2 cellular contexts compared by ENCODE assay signal in the genomic region with DNA sequence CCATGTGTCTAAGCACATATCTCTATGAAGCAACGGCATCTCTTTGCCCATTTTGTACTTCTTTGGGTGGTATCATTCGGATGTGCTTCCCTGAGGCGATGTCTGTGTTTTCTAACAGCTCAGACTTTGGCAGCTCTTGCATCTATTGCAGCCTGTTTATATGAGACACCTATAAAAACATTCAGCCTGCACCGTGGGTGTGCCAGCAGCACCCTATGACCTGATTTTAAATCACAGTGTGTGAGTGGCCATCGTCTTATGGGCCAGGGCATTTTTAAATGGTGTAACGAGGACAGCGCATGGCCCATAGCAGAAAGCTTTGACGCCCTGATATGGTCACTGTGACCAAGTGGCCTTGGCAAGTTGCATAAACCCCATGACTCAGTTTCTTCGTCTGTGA.
TF ChIP-seq lines count a peak whose summit lies in the region.

No MANE protein-coding gene starts in this region.

TF ChIP-seq in liver, 16 proteins besides CTCF, POLR2A, EP300 and RAD21:
- no peak for TF ChIP-seq EGR1 (IDR thresholded peaks at IDR 0.05; ENCODE audit: low read depth in 2 of 2)
- no peak for TF ChIP-seq YY1 (IDR thresholded peaks at IDR 0.05)
- no peak for TF ChIP-seq FOXA1 (IDR thresholded peaks at IDR 0.05)
- TF ChIP-seq RXRA (IDR thresholded peaks at IDR 0.05) = no peak
- TF ChIP-seq FOXA2 (IDR thresholded peaks at IDR 0.05) = no peak
- TF ChIP-seq TAF1 (conservative IDR thresholded peaks at IDR 0.05) = no peak
- no peak for TF ChIP-seq SP1 (IDR thresholded peaks at IDR 0.05)
- TF ChIP-seq, protein P1, sequence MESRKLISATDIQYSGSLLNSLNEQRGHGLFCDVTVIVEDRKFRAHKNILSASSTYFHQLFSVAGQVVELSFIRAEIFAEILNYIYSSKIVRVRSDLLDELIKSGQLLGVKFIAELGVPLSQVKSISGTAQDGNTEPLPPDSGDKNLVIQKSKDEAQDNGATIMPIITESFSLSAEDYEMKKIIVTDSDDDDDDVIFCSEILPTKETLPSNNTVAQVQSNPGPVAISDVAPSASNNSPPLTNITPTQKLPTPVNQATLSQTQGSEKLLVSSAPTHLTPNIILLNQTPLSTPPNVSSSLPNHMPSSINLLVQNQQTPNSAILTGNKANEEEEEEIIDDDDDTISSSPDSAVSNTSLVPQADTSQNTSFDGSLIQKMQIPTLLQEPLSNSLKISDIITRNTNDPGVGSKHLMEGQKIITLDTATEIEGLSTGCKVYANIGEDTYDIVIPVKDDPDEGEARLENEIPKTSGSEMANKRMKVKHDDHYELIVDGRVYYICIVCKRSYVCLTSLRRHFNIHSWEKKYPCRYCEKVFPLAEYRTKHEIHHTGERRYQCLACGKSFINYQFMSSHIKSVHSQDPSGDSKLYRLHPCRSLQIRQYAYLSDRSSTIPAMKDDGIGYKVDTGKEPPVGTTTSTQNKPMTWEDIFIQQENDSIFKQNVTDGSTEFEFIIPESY (IDR thresholded peaks at IDR 0.05) = no peak
- no peak for TF ChIP-seq HNF4A (conservative IDR thresholded peaks at IDR 0.05)
- TF ChIP-seq, protein P2, sequence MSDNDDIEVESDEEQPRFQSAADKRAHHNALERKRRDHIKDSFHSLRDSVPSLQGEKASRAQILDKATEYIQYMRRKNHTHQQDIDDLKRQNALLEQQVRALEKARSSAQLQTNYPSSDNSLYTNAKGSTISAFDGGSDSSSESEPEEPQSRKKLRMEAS (IDR thresholded peaks at IDR 0.05) = no peak
- TF ChIP-seq GABPA (IDR thresholded peaks at IDR 0.05 in 1 of 2, conservative IDR thresholded peaks at IDR 0.05 in 1 of 2) = no peak
- TF ChIP-seq, protein P3, sequence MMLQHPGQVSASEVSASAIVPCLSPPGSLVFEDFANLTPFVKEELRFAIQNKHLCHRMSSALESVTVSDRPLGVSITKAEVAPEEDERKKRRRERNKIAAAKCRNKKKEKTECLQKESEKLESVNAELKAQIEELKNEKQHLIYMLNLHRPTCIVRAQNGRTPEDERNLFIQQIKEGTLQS (IDR thresholded peaks at IDR 0.05) = no peak
- TF ChIP-seq, protein P4, sequence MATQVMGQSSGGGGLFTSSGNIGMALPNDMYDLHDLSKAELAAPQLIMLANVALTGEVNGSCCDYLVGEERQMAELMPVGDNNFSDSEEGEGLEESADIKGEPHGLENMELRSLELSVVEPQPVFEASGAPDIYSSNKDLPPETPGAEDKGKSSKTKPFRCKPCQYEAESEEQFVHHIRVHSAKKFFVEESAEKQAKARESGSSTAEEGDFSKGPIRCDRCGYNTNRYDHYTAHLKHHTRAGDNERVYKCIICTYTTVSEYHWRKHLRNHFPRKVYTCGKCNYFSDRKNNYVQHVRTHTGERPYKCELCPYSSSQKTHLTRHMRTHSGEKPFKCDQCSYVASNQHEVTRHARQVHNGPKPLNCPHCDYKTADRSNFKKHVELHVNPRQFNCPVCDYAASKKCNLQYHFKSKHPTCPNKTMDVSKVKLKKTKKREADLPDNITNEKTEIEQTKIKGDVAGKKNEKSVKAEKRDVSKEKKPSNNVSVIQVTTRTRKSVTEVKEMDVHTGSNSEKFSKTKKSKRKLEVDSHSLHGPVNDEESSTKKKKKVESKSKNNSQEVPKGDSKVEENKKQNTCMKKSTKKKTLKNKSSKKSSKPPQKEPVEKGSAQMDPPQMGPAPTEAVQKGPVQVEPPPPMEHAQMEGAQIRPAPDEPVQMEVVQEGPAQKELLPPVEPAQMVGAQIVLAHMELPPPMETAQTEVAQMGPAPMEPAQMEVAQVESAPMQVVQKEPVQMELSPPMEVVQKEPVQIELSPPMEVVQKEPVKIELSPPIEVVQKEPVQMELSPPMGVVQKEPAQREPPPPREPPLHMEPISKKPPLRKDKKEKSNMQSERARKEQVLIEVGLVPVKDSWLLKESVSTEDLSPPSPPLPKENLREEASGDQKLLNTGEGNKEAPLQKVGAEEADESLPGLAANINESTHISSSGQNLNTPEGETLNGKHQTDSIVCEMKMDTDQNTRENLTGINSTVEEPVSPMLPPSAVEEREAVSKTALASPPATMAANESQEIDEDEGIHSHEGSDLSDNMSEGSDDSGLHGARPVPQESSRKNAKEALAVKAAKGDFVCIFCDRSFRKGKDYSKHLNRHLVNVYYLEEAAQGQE (IDR thresholded peaks at IDR 0.05) = no peak
- TF ChIP-seq NR2F2 (IDR thresholded peaks at IDR 0.05) = no peak
- TF ChIP-seq JUND (IDR thresholded peaks at IDR 0.05) = no peak
- TF ChIP-seq HNF4G (IDR thresholded peaks at IDR 0.05) = no peak
TF ChIP-seq in liver: peak in this region for 0.

TF ChIP-seq in HepG2, 621 proteins besides CTCF, POLR2A, EP300 and RAD21:
- TF ChIP-seq MTF1 (CRISPR knock-in tag; IDR thresholded peaks at IDR 0.05) (no peak), MZF1 (CRISPR knock-in tag; IDR thresholded peaks at IDR 0.05; ENCODE audit: borderline replicate concordance) (no peak), JUN (CRISPR knock-in tag; IDR thresholded peaks at IDR 0.05) (no peak), HDAC2 (CRISPR knock-in tag; IDR thresholded peaks at IDR 0.05) (no peak), PLRG1 (conservative IDR thresholded peaks at IDR 0.05) (no peak), ATM (IDR thresholded peaks at IDR 0.05; ENCODE audit: borderline replicate concordance) (no peak), NFATC3 (CRISPR knock-in tag; IDR thresholded peaks at IDR 0.05) (no peak), BRCA1 (CRISPR knock-in tag; IDR thresholded peaks at IDR 0.05) (no peak), SSRP1 (CRISPR knock-in tag; IDR thresholded peaks at IDR 0.05) (no peak)
- TF ChIP-seq, protein P5, sequence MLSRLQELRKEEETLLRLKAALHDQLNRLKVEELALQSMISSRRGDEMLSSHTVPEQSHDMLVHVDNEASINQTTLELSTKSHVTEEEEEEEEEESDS (CRISPR knock-in tag; IDR thresholded peaks at IDR 0.05; ENCODE audit: borderline replicate concordance) = no peak
- TF ChIP-seq, protein P6, sequence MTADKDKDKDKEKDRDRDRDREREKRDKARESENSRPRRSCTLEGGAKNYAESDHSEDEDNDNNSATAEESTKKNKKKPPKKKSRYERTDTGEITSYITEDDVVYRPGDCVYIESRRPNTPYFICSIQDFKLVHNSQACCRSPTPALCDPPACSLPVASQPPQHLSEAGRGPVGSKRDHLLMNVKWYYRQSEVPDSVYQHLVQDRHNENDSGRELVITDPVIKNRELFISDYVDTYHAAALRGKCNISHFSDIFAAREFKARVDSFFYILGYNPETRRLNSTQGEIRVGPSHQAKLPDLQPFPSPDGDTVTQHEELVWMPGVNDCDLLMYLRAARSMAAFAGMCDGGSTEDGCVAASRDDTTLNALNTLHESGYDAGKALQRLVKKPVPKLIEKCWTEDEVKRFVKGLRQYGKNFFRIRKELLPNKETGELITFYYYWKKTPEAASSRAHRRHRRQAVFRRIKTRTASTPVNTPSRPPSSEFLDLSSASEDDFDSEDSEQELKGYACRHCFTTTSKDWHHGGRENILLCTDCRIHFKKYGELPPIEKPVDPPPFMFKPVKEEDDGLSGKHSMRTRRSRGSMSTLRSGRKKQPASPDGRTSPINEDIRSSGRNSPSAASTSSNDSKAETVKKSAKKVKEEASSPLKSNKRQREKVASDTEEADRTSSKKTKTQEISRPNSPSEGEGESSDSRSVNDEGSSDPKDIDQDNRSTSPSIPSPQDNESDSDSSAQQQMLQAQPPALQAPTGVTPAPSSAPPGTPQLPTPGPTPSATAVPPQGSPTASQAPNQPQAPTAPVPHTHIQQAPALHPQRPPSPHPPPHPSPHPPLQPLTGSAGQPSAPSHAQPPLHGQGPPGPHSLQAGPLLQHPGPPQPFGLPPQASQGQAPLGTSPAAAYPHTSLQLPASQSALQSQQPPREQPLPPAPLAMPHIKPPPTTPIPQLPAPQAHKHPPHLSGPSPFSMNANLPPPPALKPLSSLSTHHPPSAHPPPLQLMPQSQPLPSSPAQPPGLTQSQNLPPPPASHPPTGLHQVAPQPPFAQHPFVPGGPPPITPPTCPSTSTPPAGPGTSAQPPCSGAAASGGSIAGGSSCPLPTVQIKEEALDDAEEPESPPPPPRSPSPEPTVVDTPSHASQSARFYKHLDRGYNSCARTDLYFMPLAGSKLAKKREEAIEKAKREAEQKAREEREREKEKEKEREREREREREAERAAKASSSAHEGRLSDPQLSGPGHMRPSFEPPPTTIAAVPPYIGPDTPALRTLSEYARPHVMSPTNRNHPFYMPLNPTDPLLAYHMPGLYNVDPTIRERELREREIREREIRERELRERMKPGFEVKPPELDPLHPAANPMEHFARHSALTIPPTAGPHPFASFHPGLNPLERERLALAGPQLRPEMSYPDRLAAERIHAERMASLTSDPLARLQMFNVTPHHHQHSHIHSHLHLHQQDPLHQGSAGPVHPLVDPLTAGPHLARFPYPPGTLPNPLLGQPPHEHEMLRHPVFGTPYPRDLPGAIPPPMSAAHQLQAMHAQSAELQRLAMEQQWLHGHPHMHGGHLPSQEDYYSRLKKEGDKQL (CRISPR knock-in tag; IDR thresholded peaks at IDR 0.05; ENCODE audit: low read depth) = no peak
